8 cellular contexts compared by ENCODE assay signal in the genomic region with DNA sequence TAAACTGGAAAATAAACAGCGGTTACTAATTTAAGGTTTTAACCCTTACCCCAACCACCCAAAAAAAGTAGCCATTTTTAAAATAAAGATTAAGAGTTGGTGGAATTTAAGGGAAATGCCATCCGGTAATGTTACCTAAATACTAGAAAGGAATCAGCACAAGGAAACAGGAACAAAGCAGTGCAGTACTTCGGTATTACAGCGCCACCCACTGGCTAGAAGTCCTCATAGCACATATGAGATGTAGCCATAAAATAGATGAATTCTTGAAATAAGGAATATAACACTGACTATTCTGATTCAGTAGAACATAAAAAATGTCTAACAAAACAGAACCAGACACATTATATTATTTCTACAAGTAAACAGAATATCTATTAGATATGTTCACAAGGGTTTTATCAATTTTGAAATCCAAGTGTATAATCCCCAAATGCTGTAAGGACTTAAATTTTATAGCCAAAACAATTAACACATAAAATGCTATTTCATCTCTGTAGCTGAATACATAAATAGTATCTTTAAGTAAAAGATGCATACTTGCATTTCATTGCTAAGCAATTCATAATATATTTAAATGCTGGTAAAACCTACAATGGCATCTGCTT. TPM values are rescaled to one million over a fixed set of nuclear protein-coding genes. Genes with fewer than 3 reads are reported as not detected.
DNase-seq lines count a peak whose midpoint lies in the region; ATAC-seq and TF ChIP-seq lines count a peak whose summit lies in the region.

No MANE protein-coding gene starts in this region.

- ATAC-seq in GM18907 (IDR thresholded peaks at IDR 0.05; ENCODE audit: unreplicated experiment): peak; percentile 74
- ATAC-seq in HG03342 (IDR thresholded peaks at IDR 0.05; ENCODE audit: unreplicated experiment): peak; percentile 95
- ATAC-seq in stimulated activated naive B cell treated with anti-CD40 and anti-IgM and Interleukin-4, amounts not matched to agents 10 μg/mL and 1 μg/mL and 100 μg/mL, for 72 hours (replicated peaks): peak; percentile 55 to 56

- no peak overlapping the region for H3K4me3 ChIP-seq in dorsolateral prefrontal cortex

- intact Hi-C loops in dorsolateral prefrontal cortex (cut with DNase I): loop anchor here (2.0 to 10.0 kb wide), 2 partner anchors 527 to 533 kb away; no protein-coding TSS in a partner anchor

- no peak overlapping the region for H3K27ac ChIP-seq in C4-2B
- no peak overlapping the region for H3K27ac ChIP-seq in dorsolateral prefrontal cortex

- no peaks in the 10 kb centered on the region for H3K9me3 Mint-ChIP-seq in stimulated activated naive B cell treated with anti-CD40 and anti-IgM and Interleukin-4, amounts not matched to agents 10 μg/mL and 1 μg/mL and 100 μg/mL, for 72 hours

- no peak overlapping the region for H3K27ac Mint-ChIP-seq in stimulated activated naive B cell treated with anti-CD40 and anti-IgM and Interleukin-4, amounts not matched to agents 10 μg/mL and 1 μg/mL and 100 μg/mL, for 72 hours

- H3K4me1 Mint-ChIP-seq in stimulated activated naive B cell treated with anti-CD40 and anti-IgM and Interleukin-4, amounts not matched to agents 10 μg/mL and 1 μg/mL and 100 μg/mL, for 72 hours: peaks cover 2 to 5% of the 10 kb centered on the region in 2 donors

- H3K36me3 Mint-ChIP-seq in stimulated activated naive B cell treated with anti-CD40 and anti-IgM and Interleukin-4, amounts not matched to agents 10 μg/mL and 1 μg/mL and 100 μg/mL, for 72 hours: no peaks in the 10 kb centered on the region

- H3K27me3 Mint-ChIP-seq in stimulated activated naive B cell treated with anti-CD40 and anti-IgM and Interleukin-4, amounts not matched to agents 10 μg/mL and 1 μg/mL and 100 μg/mL, for 72 hours: no peaks in the 10 kb centered on the region

- peak; percentile 96 for TF ChIP-seq CTCF in C4-2B (conservative IDR thresholded peaks at IDR 0.05)
- TF ChIP-seq CTCF in dorsolateral prefrontal cortex (IDR thresholded peaks at IDR 0.05 in 54 of 56, conservative IDR thresholded peaks at IDR 0.05 in 2 of 56; ENCODE audit: low read depth in 1 of 56, partially characterized antibody in 56 of 56): peak; percentile 76 to 98 (median 89)

- no peaks in the 10 kb centered on the region for H3K27me3 ChIP-seq in dorsolateral prefrontal cortex

- peak; percentile 40 for DNase-seq in NCI-H345 treated with DMSO at 0.1 percent for 48 hours (lab: John Stamatoyannopoulos, UW; ENCODE audit: unreplicated experiment)
- DNase-seq in activated CD4-positive, alpha-beta T cell treated with anti-CD3 and anti-CD28 coated beads for 48 hours: peak; percentile 77
- peak in 9 of 10 donors; percentile 26 to 90 (median 65) for DNase-seq in dorsolateral prefrontal cortex
- peak; percentile 76 for DNase-seq in medulla oblongata (ENCODE audit: extremely low spot score)
- peak; percentile 5 for DNase-seq in stimulated activated naive B cell treated with anti-CD40 and anti-IgM and Interleukin-4, amounts not matched to agents 10 μg/mL and 1 μg/mL and 100 μg/mL, for 72 hours

- no peak overlapping the region for H3K4me3 Mint-ChIP-seq in stimulated activated naive B cell treated with anti-CD40 and anti-IgM and Interleukin-4, amounts not matched to agents 10 μg/mL and 1 μg/mL and 100 μg/mL, for 72 hours

RNA-seq across cellular contexts. Expression of a gene that starts 58.8 kb away (rescaled TPM):
- total RNA-seq in dorsolateral prefrontal cortex: 1 to 10 TPM in 32 of 120 experiments, under 1 TPM in 71, not detected in 17; 0.16 to 4.9 (median 0.66) TPM

Comparison
In these comparisons a context has a peak if more than half of its experiments do, and no peak if none do; other contexts are left out.
1. DNase-seq: peak in every context shown above with its lines; median percentile 77 in activated CD4-positive, alpha-beta T cell treated with anti-CD3 and anti-CD28 coated beads for 48 hours; 76 in medulla oblongata; 65 in dorsolateral prefrontal cortex; 40 in NCI-H345 treated with DMSO at 0.1 percent for 48 hours; 5 in stimulated activated naive B cell treated with anti-CD40 and anti-IgM and Interleukin-4, amounts not matched to agents 10 μg/mL and 1 μg/mL and 100 μg/mL, for 72 hours.